In genomic region chr5:133056891-133057290, GRCh38 we compare ENCODE assay signal across 20 cellular contexts.
"Had no signal": no experiment of that assay in that cellular context is flagged by ENCODE, and none has a peak within 500 bp of the region (broad histone marks: within the 10 kb centered on the region; RNA-seq: fewer than 3 reads in every experiment).

No MANE protein-coding gene starts in this region.

- DNase-seq: cortex of kidney; effector memory CD4-positive, alpha-beta T cell; gastrocnemius medialis; heart right ventricle; hypothalamus; mammary epithelial cell; mucosa of descending colon; naive thymus-derived CD8-positive, alpha-beta T cell; posterior cingulate gyrus; small intestine; stimulated activated CD4-positive, alpha-beta T cell treated with anti-CD3 and anti-CD28 coated beads, Interleukin-12 subunit alpha, Interleukin-12 subunit beta, amount 100 ng/mL, for 4 hours; stimulated activated naive CD4-positive, alpha-beta T cell; stomach; substantia nigra; transverse colon had no signal

- H3K36me3 ChIP-seq: esophagus muscularis mucosa, gastrocnemius medialis, heart right ventricle, right atrium auricular region, stomach, thoracic aorta, transverse colon had no signal

- H3K27me3 ChIP-seq: esophagus muscularis mucosa, gastrocnemius medialis, heart right ventricle, right atrium auricular region, stomach, transverse colon had no signal

- H3K4me3 ChIP-seq: esophagus muscularis mucosa, gastrocnemius medialis, heart right ventricle, mucosa of descending colon, right atrium auricular region, stomach, thoracic aorta, transverse colon had no signal

- H3K9me3 Mint-ChIP-seq: naive thymus-derived CD8-positive, alpha-beta T cell had no signal

- H3K27ac ChIP-seq: epithelial cell of prostate, esophagus muscularis mucosa, gastrocnemius medialis, heart right ventricle, right atrium auricular region, stomach, thoracic aorta, transverse colon had no signal

- ATAC-seq: gastrocnemius medialis; heart right ventricle; left lobe of liver; mucosa of descending colon; naive thymus-derived CD8-positive, alpha-beta T cell had no signal

- H3K27me3 Mint-ChIP-seq: naive thymus-derived CD8-positive, alpha-beta T cell had no signal

- H3K9me3 ChIP-seq: esophagus muscularis mucosa, gastrocnemius medialis, heart right ventricle, mucosa of descending colon, right atrium auricular region, stomach, thoracic aorta, transverse colon had no signal
